ENCODE assay signal across 23 cellular contexts in the genomic region with DNA sequence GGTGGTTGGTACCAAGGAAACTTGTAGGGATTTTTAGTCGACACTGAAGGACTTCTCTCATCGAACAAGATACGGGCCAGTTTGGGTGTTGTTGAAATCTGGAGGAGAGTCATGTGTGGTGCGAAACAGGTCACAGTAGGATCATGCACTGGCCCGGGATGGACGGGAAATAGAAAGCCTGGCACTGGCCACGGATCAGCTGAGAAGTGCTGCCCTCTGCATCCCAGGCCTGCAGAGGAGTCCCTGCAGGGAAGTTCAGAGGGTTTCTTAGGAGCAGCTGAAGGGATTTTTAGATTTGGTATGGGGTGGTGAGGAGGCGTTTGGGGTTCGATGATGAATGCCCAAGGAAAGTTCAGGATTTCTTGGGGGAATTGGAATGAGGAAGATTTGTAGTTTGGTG.
DNase-seq lines count a peak whose midpoint lies in the region; ATAC-seq, FAIRE-seq and TF ChIP-seq lines count a peak whose summit lies in the region.
"Had no signal": no experiment of that assay in that cellular context is flagged by ENCODE, and none has a peak within 500 bp of the region (broad histone marks: within the 10 kb centered on the region; RNA-seq: fewer than 3 reads in every experiment).

No MANE protein-coding gene starts in this region.

- H3K9me3 Mint-ChIP-seq in activated CD4-positive, alpha-beta T cell treated with anti-CD3 and anti-CD28 coated beads, Interleukin-2, amount 10 ng/mL, durations not matched to agents 7 days and 5 days = no peaks in the 10 kb centered on the region
- H3K9me3 Mint-ChIP-seq: CD8-positive, alpha-beta memory T cell had no signal

- no peaks in the 10 kb centered on the region for H3K36me3 ChIP-seq in endothelial cell of umbilical vein (ENCODE audit: control insufficient read depth in 2 of 2, extremely low read depth in 1 of 2, insufficient read depth in 2 of 2, low read length in 2 of 2)
- H3K36me3 ChIP-seq: HAP-1, SJCRH30 had no signal

- no peak overlapping the region for H2AFZ ChIP-seq in endothelial cell of umbilical vein (ENCODE audit: low read depth, low read length)

- H4K20me1 ChIP-seq in endothelial cell of umbilical vein (replicated peaks; ENCODE audit: control insufficient read depth, extremely low read depth, insufficient read depth, low read length) = no peaks in the 10 kb centered on the region

- no peaks in the 10 kb centered on the region for H3K4me1 Mint-ChIP-seq in activated CD4-positive, alpha-beta T cell treated with anti-CD3 and anti-CD28 coated beads, Interleukin-2, amount 10 ng/mL, durations not matched to agents 7 days and 5 days
- H3K4me1 Mint-ChIP-seq: CD8-positive, alpha-beta memory T cell had no signal

- H3K9me1 ChIP-seq in endothelial cell of umbilical vein (replicated peaks; ENCODE audit: control insufficient read depth, extremely low read depth, insufficient read depth, low read length) = no peaks in the 10 kb centered on the region

- dilution Hi-C loops in endothelial cell of umbilical vein (cut with MboI; ENCODE audit: extremely low pct_ligation_motif_present, low sequenced_read_pairs) = no loop called here

- H3K4me1 ChIP-seq in endothelial cell of umbilical vein (ENCODE audit: control insufficient read depth, extremely low read depth, insufficient read depth, low read length) = no peaks in the 10 kb centered on the region
- H3K4me1 ChIP-seq: HAP-1 had no signal

- TF ChIP-seq CTCF in endothelial cell of umbilical vein (IDR thresholded peaks at IDR 0.05; ENCODE audit: extremely low read depth in 1 of 2, insufficient read depth in 1 of 2, low read depth in 1 of 2, low read length in 2 of 2) = no peak

- peak overlapping the region; percentile 20 for H3K27ac Mint-ChIP-seq in activated CD4-positive, alpha-beta T cell treated with anti-CD3 and anti-CD28 coated beads, Interleukin-2, amount 10 ng/mL, durations not matched to agents 7 days and 5 days
- H3K27ac Mint-ChIP-seq: CD8-positive, alpha-beta memory T cell had no signal

- H3K27ac ChIP-seq in endothelial cell of umbilical vein (ENCODE audit: insufficient read depth, low read depth, low read length) = no peak overlapping the region
- H3K27ac ChIP-seq: 22Rv1, KMS-11, SJCRH30 had no signal

- no peaks in the 10 kb centered on the region for H3K27me3 ChIP-seq in endothelial cell of umbilical vein (ENCODE audit: control insufficient read depth in 2 of 2, insufficient read depth in 2 of 2, low read length in 2 of 2)
- H3K27me3 ChIP-seq: SJCRH30 had no signal

- H3K4me3 ChIP-seq in endothelial cell of umbilical vein (replicated peaks in 1 of 3; ENCODE audit: insufficient read depth in 1 of 3, low read depth in 1 of 3, low read length in 3 of 3) = no peak overlapping the region
- H3K4me3 ChIP-seq: HAP-1, SJCRH30 had no signal

- BruUV-seq in endothelial cell of umbilical vein (replicated peaks; lab: Mats Ljungman, UMichigan) = no TSS peak

- H3K79me2 ChIP-seq in endothelial cell of umbilical vein (ENCODE audit: control insufficient read depth, insufficient read depth, low read length) = no peaks in the 10 kb centered on the region

- POLR2A ChIA-PET in activated CD4-positive, alpha-beta T cell treated with anti-CD3 and anti-CD28 coated beads, Interleukin-2, amount 10 ng/mL, durations not matched to agents 7 days and 5 days (lab: Charles Lee) = no interaction called here
- POLR2A ChIA-PET in endothelial cell of umbilical vein (lab: Charles Lee) = no interaction called here

- no peak overlapping the region for H3K9ac ChIP-seq in endothelial cell of umbilical vein (replicated peaks; ENCODE audit: extremely low read depth, insufficient read depth, low read length)
- H3K9ac ChIP-seq: KMS-11 had no signal

- H3K27me3 Mint-ChIP-seq in activated CD4-positive, alpha-beta T cell treated with anti-CD3 and anti-CD28 coated beads, Interleukin-2, amount 10 ng/mL, durations not matched to agents 7 days and 5 days = peaks cover 4% of the 10 kb centered on the region

- intact Hi-C loops in endothelial cell of umbilical vein (cut with micrococcal nuclease) = no loop called here
- intact Hi-C loops in posterior vena cava (cut with DNase I) = no loop called here

- DNase-seq in activated CD4-positive, alpha-beta T cell treated with anti-CD3 and anti-CD28 coated beads, Interleukin-2, amount 10 ng/mL, durations not matched to agents 7 days and 5 days = no peak
- DNase-seq in activated CD4-positive, alpha-beta T cell treated with anti-CD3 and anti-CD28 coated beads, Interleukin-2, amount 50 U/mL, for 1 hour = no peak
- DNase-seq in endothelial cell of umbilical vein (ENCODE audit: low read depth, low spot score) (no peak), left lobe of liver (ENCODE audit: low spot score) (no peak), posterior vena cava (ENCODE audit: low spot score) (peak; percentile 45), DMS153 treated with DMSO at 0.1 percent for 48 hours (lab: John Stamatoyannopoulos, UW; ENCODE audit: unreplicated experiment) (no peak), NCI-H446 treated with DMSO at 0.1 percent for 48 hours (lab: John Stamatoyannopoulos, UW) (no peak)
- DNase-seq: C1 segment of cervical spinal cord, Calu3, DMS53, IMR-90, NCI-H1105, NCI-H2029, NCI-H2227 treated with DMSO at 0.1 percent for 48 hours, NCI-H510A treated with DMSO at 0.1 percent for 48 hours, NCI-H748 treated with DMSO at 0.1 percent for 48 hours, SJCRH30 had no signal

- CTCF ChIA-PET in activated CD4-positive, alpha-beta T cell treated with anti-CD3 and anti-CD28 coated beads, Interleukin-2, amount 10 ng/mL, durations not matched to agents 7 days and 5 days (lab: Charles Lee) = interaction anchor here (1.3 kb wide), 1 partner anchor 10 kb away, joined by 4 read pairs; no protein-coding TSS in a partner anchor
- CTCF ChIA-PET in endothelial cell of umbilical vein (lab: Charles Lee) = interaction anchor here (1.3 to 14.7 kb wide), 4 partner anchors 9 to 134 kb away, joined by 3 to 312 read pairs (median 8); no protein-coding TSS in a partner anchor

- no peak for TF ChIP-seq POLR2A in endothelial cell of umbilical vein (IDR thresholded peaks at IDR 0.05; ENCODE audit: low read depth, low read length)

- no peaks in the 10 kb centered on the region for H3K36me3 Mint-ChIP-seq in activated CD4-positive, alpha-beta T cell treated with anti-CD3 and anti-CD28 coated beads, Interleukin-2, amount 10 ng/mL, durations not matched to agents 7 days and 5 days (ENCODE audit: low read depth)
- H3K36me3 Mint-ChIP-seq: CD8-positive, alpha-beta memory T cell had no signal

- FAIRE-seq in endothelial cell of umbilical vein (lab: Jason Lieb, UNC) = peak; percentile 18

- H3K4me3 Mint-ChIP-seq in activated CD4-positive, alpha-beta T cell treated with anti-CD3 and anti-CD28 coated beads, Interleukin-2, amount 10 ng/mL, durations not matched to agents 7 days and 5 days = no peak overlapping the region
- H3K4me3 Mint-ChIP-seq: CD8-positive, alpha-beta memory T cell had no signal

- no peaks in the 10 kb centered on the region for H3K9me3 ChIP-seq in endothelial cell of umbilical vein (replicated peaks; ENCODE audit: control insufficient read depth, insufficient read depth, low read length)
- H3K9me3 ChIP-seq: HAP-1, SJCRH30 had no signal

- ATAC-seq in left lobe of liver = peak; percentile 36
- ATAC-seq in HG02970 (IDR thresholded peaks at IDR 0.05; ENCODE audit: low FRiP score, unreplicated experiment) = no peak
- ATAC-seq: Panc1 had no signal

- H3K4me2 ChIP-seq in endothelial cell of umbilical vein (ENCODE audit: insufficient read depth, low read length) = no peak overlapping the region
- H3K4me2 ChIP-seq: KMS-11 had no signal

TF ChIP-seq in endothelial cell of umbilical vein, 7 proteins besides CTCF, POLR2A, EP300 and RAD21:
- TF ChIP-seq, protein P1, sequence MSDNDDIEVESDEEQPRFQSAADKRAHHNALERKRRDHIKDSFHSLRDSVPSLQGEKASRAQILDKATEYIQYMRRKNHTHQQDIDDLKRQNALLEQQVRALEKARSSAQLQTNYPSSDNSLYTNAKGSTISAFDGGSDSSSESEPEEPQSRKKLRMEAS (IDR thresholded peaks at IDR 0.05; ENCODE audit: insufficient read depth, insufficient read length) = no peak
- TF ChIP-seq JUN (IDR thresholded peaks at IDR 0.05; ENCODE audit: borderline replicate concordance, insufficient read depth, insufficient read length, low read depth) (no peak), FOS (IDR thresholded peaks at IDR 0.05; ENCODE audit: borderline replicate concordance, insufficient read depth, low read length) (no peak), GATA2 (IDR thresholded peaks at IDR 0.05; ENCODE audit: insufficient read depth, insufficient read length, low read depth, low read length) (no peak), POLR2AphosphoS5 (IDR thresholded peaks at IDR 0.05; ENCODE audit: insufficient read depth, low read depth, low read length) (no peak), MYC (IDR thresholded peaks at IDR 0.05; ENCODE audit: low read depth, low read length) (no peak), EZH2 (IDR thresholded peaks at IDR 0.05; ENCODE audit: borderline replicate concordance, low read depth, low read length, severe bottlenecking) (no peak)
